ENCODE assay signal across 1 cellular context in the genomic region with DNA sequence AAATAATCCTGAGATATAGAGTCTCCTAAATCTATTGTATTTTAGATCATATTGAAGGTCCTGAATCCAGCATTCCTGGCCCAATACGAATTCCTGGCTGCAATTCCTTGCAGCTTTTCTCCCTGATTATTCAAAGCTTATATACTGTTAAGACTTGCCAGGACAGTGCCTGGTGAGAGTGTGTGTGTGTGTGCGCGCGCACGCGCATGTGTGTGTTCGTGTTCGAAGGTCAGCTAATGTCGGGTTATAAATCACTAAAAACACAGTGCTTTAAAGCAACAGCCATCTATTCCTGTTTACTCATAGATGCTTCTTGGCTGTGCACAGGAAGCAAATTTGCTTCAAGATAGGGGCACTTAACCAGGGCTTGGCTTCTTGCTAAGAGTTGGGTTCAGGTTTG.
TF ChIP-seq lines count a peak whose summit lies in the region.

No MANE protein-coding gene starts in this region.

TF ChIP-seq in GM23338, 12 proteins besides CTCF, POLR2A, EP300 and RAD21 (continued from another document):
- TF ChIP-seq, protein P1, sequence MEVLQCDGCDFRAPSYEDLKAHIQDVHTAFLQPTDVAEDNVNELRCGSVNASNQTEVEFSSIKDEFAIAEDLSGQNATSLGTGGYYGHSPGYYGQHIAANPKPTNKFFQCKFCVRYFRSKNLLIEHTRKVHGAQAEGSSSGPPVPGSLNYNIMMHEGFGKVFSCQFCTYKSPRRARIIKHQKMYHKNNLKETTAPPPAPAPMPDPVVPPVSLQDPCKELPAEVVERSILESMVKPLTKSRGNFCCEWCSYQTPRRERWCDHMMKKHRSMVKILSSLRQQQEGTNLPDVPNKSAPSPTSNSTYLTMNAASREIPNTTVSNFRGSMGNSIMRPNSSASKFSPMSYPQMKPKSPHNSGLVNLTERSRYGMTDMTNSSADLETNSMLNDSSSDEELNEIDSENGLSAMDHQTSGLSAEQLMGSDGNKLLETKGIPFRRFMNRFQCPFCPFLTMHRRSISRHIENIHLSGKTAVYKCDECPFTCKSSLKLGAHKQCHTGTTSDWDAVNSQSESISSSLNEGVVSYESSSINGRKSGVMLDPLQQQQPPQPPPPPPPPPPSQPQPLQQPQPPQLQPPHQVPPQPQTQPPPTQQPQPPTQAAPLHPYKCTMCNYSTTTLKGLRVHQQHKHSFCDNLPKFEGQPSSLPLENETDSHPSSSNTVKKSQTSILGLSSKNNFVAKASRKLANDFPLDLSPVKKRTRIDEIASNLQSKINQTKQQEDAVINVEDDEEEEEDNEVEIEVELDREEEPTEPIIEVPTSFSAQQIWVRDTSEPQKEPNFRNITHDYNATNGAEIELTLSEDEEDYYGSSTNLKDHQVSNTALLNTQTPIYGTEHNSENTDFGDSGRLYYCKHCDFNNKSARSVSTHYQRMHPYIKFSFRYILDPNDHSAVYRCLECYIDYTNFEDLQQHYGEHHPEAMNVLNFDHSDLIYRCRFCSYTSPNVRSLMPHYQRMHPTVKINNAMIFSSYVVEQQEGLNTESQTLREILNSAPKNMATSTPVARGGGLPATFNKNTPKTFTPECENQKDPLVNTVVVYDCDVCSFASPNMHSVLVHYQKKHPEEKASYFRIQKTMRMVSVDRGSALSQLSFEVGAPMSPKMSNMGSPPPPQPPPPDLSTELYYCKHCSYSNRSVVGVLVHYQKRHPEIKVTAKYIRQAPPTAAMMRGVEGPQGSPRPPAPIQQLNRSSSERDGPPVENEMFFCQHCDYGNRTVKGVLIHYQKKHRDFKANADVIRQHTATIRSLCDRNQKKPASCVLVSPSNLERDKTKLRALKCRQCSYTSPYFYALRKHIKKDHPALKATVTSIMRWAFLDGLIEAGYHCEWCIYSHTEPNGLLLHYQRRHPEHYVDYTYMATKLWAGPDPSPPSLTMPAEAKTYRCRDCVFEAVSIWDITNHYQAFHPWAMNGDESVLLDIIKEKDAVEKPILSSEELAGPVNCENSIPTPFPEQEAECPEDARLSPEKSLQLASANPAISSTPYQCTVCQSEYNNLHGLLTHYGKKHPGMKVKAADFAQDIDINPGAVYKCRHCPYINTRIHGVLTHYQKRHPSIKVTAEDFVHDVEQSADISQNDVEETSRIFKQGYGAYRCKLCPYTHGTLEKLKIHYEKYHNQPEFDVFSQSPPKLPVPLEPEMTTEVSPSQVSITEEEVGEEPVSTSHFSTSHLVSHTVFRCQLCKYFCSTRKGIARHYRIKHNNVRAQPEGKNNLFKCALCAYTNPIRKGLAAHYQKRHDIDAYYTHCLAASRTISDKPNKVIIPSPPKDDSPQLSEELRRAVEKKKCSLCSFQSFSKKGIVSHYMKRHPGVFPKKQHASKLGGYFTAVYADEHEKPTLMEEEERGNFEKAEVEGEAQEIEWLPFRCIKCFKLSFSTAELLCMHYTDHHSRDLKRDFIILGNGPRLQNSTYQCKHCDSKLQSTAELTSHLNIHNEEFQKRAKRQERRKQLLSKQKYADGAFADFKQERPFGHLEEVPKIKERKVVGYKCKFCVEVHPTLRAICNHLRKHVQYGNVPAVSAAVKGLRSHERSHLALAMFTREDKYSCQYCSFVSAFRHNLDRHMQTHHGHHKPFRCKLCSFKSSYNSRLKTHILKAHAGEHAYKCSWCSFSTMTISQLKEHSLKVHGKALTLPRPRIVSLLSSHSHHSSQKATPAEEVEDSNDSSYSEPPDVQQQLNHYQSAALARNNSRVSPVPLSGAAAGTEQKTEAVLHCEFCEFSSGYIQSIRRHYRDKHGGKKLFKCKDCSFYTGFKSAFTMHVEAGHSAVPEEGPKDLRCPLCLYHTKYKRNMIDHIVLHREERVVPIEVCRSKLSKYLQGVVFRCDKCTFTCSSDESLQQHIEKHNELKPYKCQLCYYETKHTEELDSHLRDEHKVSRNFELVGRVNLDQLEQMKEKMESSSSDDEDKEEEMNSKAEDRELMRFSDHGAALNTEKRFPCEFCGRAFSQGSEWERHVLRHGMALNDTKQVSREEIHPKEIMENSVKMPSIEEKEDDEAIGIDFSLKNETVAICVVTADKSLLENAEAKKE (CRISPR knock-in tag; IDR thresholded peaks at IDR 0.05) = no peak
- TF ChIP-seq CREB1 (CRISPR knock-in tag; IDR thresholded peaks at IDR 0.05; ENCODE audit: low read depth) (no peak), POLR2AphosphoS5 (IDR thresholded peaks at IDR 0.05; ENCODE audit: low read depth) (no peak), ZNF331 (CRISPR knock-in tag; IDR thresholded peaks at IDR 0.05; ENCODE audit: low read depth) (no peak)
- TF ChIP-seq, protein P2, sequence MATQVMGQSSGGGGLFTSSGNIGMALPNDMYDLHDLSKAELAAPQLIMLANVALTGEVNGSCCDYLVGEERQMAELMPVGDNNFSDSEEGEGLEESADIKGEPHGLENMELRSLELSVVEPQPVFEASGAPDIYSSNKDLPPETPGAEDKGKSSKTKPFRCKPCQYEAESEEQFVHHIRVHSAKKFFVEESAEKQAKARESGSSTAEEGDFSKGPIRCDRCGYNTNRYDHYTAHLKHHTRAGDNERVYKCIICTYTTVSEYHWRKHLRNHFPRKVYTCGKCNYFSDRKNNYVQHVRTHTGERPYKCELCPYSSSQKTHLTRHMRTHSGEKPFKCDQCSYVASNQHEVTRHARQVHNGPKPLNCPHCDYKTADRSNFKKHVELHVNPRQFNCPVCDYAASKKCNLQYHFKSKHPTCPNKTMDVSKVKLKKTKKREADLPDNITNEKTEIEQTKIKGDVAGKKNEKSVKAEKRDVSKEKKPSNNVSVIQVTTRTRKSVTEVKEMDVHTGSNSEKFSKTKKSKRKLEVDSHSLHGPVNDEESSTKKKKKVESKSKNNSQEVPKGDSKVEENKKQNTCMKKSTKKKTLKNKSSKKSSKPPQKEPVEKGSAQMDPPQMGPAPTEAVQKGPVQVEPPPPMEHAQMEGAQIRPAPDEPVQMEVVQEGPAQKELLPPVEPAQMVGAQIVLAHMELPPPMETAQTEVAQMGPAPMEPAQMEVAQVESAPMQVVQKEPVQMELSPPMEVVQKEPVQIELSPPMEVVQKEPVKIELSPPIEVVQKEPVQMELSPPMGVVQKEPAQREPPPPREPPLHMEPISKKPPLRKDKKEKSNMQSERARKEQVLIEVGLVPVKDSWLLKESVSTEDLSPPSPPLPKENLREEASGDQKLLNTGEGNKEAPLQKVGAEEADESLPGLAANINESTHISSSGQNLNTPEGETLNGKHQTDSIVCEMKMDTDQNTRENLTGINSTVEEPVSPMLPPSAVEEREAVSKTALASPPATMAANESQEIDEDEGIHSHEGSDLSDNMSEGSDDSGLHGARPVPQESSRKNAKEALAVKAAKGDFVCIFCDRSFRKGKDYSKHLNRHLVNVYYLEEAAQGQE (IDR thresholded peaks at IDR 0.05; ENCODE audit: unreplicated experiment) = no peak
